21 cellular contexts compared by ENCODE assay signal in the genomic region with DNA sequence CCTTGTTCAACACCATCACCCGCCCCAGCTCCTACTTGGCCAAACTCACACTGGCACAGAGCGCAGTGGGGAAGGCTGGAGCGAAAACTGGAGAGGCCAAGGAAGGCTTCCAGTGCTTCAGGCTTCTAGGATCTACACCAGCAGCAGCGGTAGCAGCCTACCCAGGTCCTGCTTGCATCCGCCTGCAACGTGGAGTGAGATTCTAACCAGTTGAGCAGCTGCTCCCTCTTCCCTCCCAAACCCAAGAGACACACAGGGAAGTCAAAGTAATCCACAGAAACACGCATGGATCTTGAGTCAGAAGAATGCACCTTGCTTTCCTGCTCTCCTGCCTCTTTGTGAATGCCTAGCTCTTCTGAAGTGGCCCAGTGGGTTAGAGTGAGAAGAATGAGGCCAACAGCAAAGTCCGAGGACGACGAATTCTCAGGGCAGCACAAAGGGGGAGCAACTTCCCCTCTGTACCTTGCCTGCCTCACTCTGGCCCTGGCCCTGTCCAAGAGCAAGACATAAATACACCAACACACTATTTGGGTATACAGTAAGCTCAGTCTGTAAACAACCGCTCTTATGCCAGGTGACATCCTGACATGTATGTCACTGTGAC.
DNase-seq lines count a peak whose midpoint lies in the region; ATAC-seq, FAIRE-seq and TF ChIP-seq lines count a peak whose summit lies in the region.
"Had no signal": no experiment of that assay in that cellular context is flagged by ENCODE, and none has a peak within 500 bp of the region (broad histone marks: within the 10 kb centered on the region; RNA-seq: fewer than 3 reads in every experiment).

No MANE protein-coding gene starts in this region.

- H3K27ac ChIP-seq in thyroid gland, result peak overlapping the region; percentile 63 to 84 (median 66)
- H3K27ac ChIP-seq: A549, GM23248 had no signal

- intact Hi-C loops in thyroid gland (cut with DNase I), result no loop called here

- H3K4me3 ChIP-seq in bronchial epithelial cell (ENCODE audit: low read depth, low read length), result no peak overlapping the region
- H3K4me3 ChIP-seq in thyroid gland (replicated peaks in 1 of 3), result no peak overlapping the region
- H3K4me3 ChIP-seq: A549, GM23248, K562 had no signal

- H3K27me3 Mint-ChIP-seq in neural crest cell (ENCODE audit: low read depth), result peaks cover 6% of the 10 kb centered on the region

- H3K36me3 Mint-ChIP-seq in neural crest cell (ENCODE audit: low read depth), result no peaks in the 10 kb centered on the region
- H3K36me3 Mint-ChIP-seq: CD4-positive, alpha-beta memory T cell had no signal

- peaks cover 17 to 35% of the 10 kb centered on the region in 2 donors for H3K4me1 ChIP-seq in thyroid gland
- H3K4me1 ChIP-seq: A549 had no signal

- FAIRE-seq in bronchial epithelial cell (lab: Jason Lieb, UNC), result peak; percentile 84
- FAIRE-seq: A549, K562 had no signal

- H3K4me1 Mint-ChIP-seq in neural crest cell, result no peaks in the 10 kb centered on the region
- H3K4me1 Mint-ChIP-seq: CD4-positive, alpha-beta memory T cell; H9 had no signal

- H3K9me3 Mint-ChIP-seq in neural crest cell, result no peaks in the 10 kb centered on the region
- H3K9me3 Mint-ChIP-seq: CD4-positive, alpha-beta memory T cell; H9 had no signal

- TF ChIP-seq POLR2A in thyroid gland (IDR thresholded peaks at IDR 0.05), result no peak

- ATAC-seq in esophagus mucosa, result peak; percentile 32
- ATAC-seq: A549, K562 had no signal

- H3K27me3 ChIP-seq in bronchial epithelial cell (ENCODE audit: control insufficient read depth, insufficient read depth, low read length) (no peaks in the 10 kb centered on the region), thyroid gland (no peaks in the 10 kb centered on the region)

- peak overlapping the region; percentile 50 for H3K27ac Mint-ChIP-seq in neural crest cell (ENCODE audit: unreplicated experiment)
- H3K27ac Mint-ChIP-seq: CD4-positive, alpha-beta memory T cell had no signal

- WGBS in thyroid gland, 2 donors, result 71 to 76% methylated on average over 11 of the region's 11 CpGs

- DNase-seq in bronchial epithelial cell (ENCODE audit: low read depth) (no peak), neural crest cell (ENCODE audit: low read depth, low spot score) (no peak), thyroid gland (peak; percentile 26 to 50), NCI-H2081 treated with DMSO at 0.1 percent for 48 hours (lab: John Stamatoyannopoulos, UW) (no peak), NCI-H524 (lab: John Stamatoyannopoulos, UW) (no peak)
- DNase-seq in stimulated activated naive CD4-positive, alpha-beta T cell treated with Interleukin-2 at 50 U/mL for 16 hours (lab: John Stamatoyannopoulos, UW), result no peak
- DNase-seq: C1 segment of cervical spinal cord; CD4-positive, alpha-beta memory T cell; COR-L47; DMS53; GM23248; H9; Kasumi-1; NCI-H1092 treated with DMSO at 0.1 percent for 48 hours; NCI-H1436; NCI-H187; NCI-H524 treated with DMSO at 0.1 percent for 48 hours; NCI-H774 had no signal

- no peaks in the 10 kb centered on the region for H3K9me3 ChIP-seq in thyroid gland
- H3K9me3 ChIP-seq: A549 had no signal

- no peaks in the 10 kb centered on the region for H3K36me3 ChIP-seq in bronchial epithelial cell (ENCODE audit: control insufficient read depth, insufficient read depth, low read length)
- H3K36me3 ChIP-seq in thyroid gland, result no peaks in the 10 kb centered on the region

- TF ChIP-seq CTCF in bronchial epithelial cell (IDR thresholded peaks at IDR 0.05; ENCODE audit: insufficient read depth, low read length, severe bottlenecking) (no peak), neural crest cell (conservative IDR thresholded peaks at IDR 0.05) (no peak), thyroid gland (IDR thresholded peaks at IDR 0.05) (no peak)

- H3K4me3 Mint-ChIP-seq in neural crest cell, result no peak overlapping the region
- H3K4me3 Mint-ChIP-seq: CD4-positive, alpha-beta memory T cell; H9 had no signal

Comparison
In these comparisons a context has a peak if more than half of its experiments do, and no peak if none do; other contexts are left out.
1. DNase-seq: peak in thyroid gland (2 of 2); none in bronchial epithelial cell (single experiment), neural crest cell (single experiment), NCI-H2081 treated with DMSO at 0.1 percent for 48 hours (single experiment), stimulated activated naive CD4-positive, alpha-beta T cell treated with Interleukin-2 at 50 U/mL for 16 hours (single experiment) and NCI-H524 (0 of 2).